Comparison of ENCODE assay signal across 27 cellular contexts in genomic region chr18:10226971-10227370, GRCh38.
"Had no signal": no experiment of that assay in that cellular context is flagged by ENCODE, and none has a peak within 500 bp of the region (broad histone marks: within the 10 kb centered on the region; RNA-seq: fewer than 3 reads in every experiment).

No MANE protein-coding gene starts in this region.

- H3K4me1 ChIP-seq: neural progenitor cell, prostate gland, suprapubic skin, tibial artery, uterus had no signal

- H3K27me3 ChIP-seq: neural progenitor cell, neutrophil, ovary, suprapubic skin, tibial artery, uterus had no signal

- H3K4me3 Mint-ChIP-seq: memory B cell; naive thymus-derived CD8-positive, alpha-beta T cell; nephron; neural progenitor cell; stimulated activated naive CD8-positive, alpha-beta T cell treated with anti-CD3 and anti-CD28 coated beads, Interleukin-15, Interleukin-2, amounts not matched to agents 100 ng/mL and 50 ng/mL, for 24 hours; type B pancreatic cell had no signal

- H3K4me3 ChIP-seq: left ventricle myocardium inferior, lung, neural progenitor cell, ovary, prostate gland, skin epidermis, suprapubic skin, thoracic aorta, tibial artery, uterus had no signal

- H3K27me3 Mint-ChIP-seq: stimulated activated naive CD8-positive, alpha-beta T cell treated with anti-CD3 and anti-CD28 coated beads, Interleukin-15, Interleukin-2, amounts not matched to agents 100 ng/mL and 50 ng/mL, for 24 hours; type B pancreatic cell had no signal

- H3K9ac ChIP-seq: neural progenitor cell had no signal

- H3K27ac Mint-ChIP-seq: memory B cell; naive thymus-derived CD8-positive, alpha-beta T cell; nephron; stimulated activated naive CD8-positive, alpha-beta T cell treated with anti-CD3 and anti-CD28 coated beads, Interleukin-15, Interleukin-2, amounts not matched to agents 100 ng/mL and 50 ng/mL, for 24 hours; type B pancreatic cell had no signal

- H2AFZ ChIP-seq: neural progenitor cell had no signal

- ATAC-seq: naive thymus-derived CD8-positive, alpha-beta T cell; right cardiac atrium; sciatic nerve had no signal

- H3K4me1 Mint-ChIP-seq: memory B cell had no signal

- H3K36me3 ChIP-seq: left ventricle myocardium inferior, neural progenitor cell, neutrophil, ovary, prostate gland, suprapubic skin, thoracic aorta, tibial artery, uterus had no signal

- H3K4me2 ChIP-seq: neural progenitor cell had no signal

- DNase-seq: hippocampal formation; kidney; left ventricle myocardium inferior; naive thymus-derived CD8-positive, alpha-beta T cell; occipital lobe; ovary; retina; right cardiac atrium; stimulated activated CD4-positive, alpha-beta T cell treated with anti-CD3 and anti-CD28 coated beads, Interleukin-12 subunit alpha, Interleukin-12 subunit beta, amount 100 ng/mL, for 4 hours; stimulated activated CD4-positive, alpha-beta T cell treated with anti-CD3 and anti-CD28 coated beads, Interleukin-15, amount 100 ng/mL, for 24 hours; stimulated activated CD4-positive, alpha-beta T cell treated with anti-CD3 and anti-CD28 coated beads, Interleukin-2, amount 100 ng/mL, for 24 hours; stimulated activated CD4-positive, alpha-beta T cell treated with anti-CD3 and anti-CD28 coated beads, Interleukin-4, amount 100 ng/mL, for 1 hour; stimulated activated naive CD4-positive, alpha-beta T cell; tibial artery; uterus had no signal

- H3K27ac ChIP-seq: left ventricle myocardium inferior, neural progenitor cell, neutrophil, ovary, prostate gland, suprapubic skin, thoracic aorta, tibial artery, uterus had no signal

- H3K9me3 ChIP-seq: ovary, prostate gland, uterus had no signal
